11 cellular contexts compared by ENCODE assay signal in genomic region chr4:40305329-40306193, GRCh38. TPM values are rescaled to one million over a fixed set of nuclear protein-coding genes. Genes with fewer than 3 reads are reported as not detected.
DNase-seq lines count a peak whose midpoint lies in the region; ATAC-seq and TF ChIP-seq lines count a peak whose summit lies in the region.
"Had no signal": no experiment of that assay in that cellular context is flagged by ENCODE, and none has a peak within 500 bp of the region (broad histone marks: within the 10 kb centered on the region; RNA-seq: fewer than 3 reads in every experiment).

No MANE protein-coding gene starts in this region.

- peaks cover 78% of the 10 kb centered on the region for H3F3A ChIP-seq in DOHH2 (ENCODE audit: control insufficient read depth, insufficient read depth)

- peak; percentile 44 for TF ChIP-seq CTCF in DOHH2 (IDR thresholded peaks at IDR 0.05; ENCODE audit: low read depth, low read length, poor library complexity, severe bottlenecking)
- TF ChIP-seq CTCF in brain microvascular endothelial cell (IDR thresholded peaks at IDR 0.05; ENCODE audit: low read depth, low read length, missing control alignments) = no peak

- H3K9me3 ChIP-seq in DOHH2 (ENCODE audit: control insufficient read depth, insufficient read depth, low read length) = peaks cover 3% of the 10 kb centered on the region; the same call in 1 of the 2 replicates

- peak overlapping the region; percentile 97 for H3K27ac ChIP-seq in DOHH2 (ENCODE audit: low read depth, low read length)
- no peak overlapping the region for H3K27ac ChIP-seq in brain microvascular endothelial cell
- H3K27ac ChIP-seq: tibial artery had no signal

- peak; percentile 38 for ATAC-seq in GM19467 (IDR thresholded peaks at IDR 0.05; ENCODE audit: unreplicated experiment)
- peak; percentile 49 for ATAC-seq in HG03460 (IDR thresholded peaks at IDR 0.05; ENCODE audit: unreplicated experiment)

- peaks cover 94% of the 10 kb centered on the region for H3K4me1 ChIP-seq in DOHH2 (ENCODE audit: control insufficient read depth, low read length)
- H3K4me1 ChIP-seq: tibial artery had no signal

- H3K4me2 ChIP-seq in DOHH2 (ENCODE audit: low read length) = peak overlapping the region; percentile 71

- H3K79me2 ChIP-seq in DOHH2 (ENCODE audit: control insufficient read depth, low read length) = peaks cover 12% of the 10 kb centered on the region

- no peaks in the 10 kb centered on the region for H3K27me3 Mint-ChIP-seq in activated naive CD8-positive, alpha-beta T cell treated with anti-CD3 and anti-CD28 coated beads for 36 hours

- peaks cover 85% of the 10 kb centered on the region for H3K4me1 Mint-ChIP-seq in activated naive CD8-positive, alpha-beta T cell treated with anti-CD3 and anti-CD28 coated beads for 36 hours

- no peaks in the 10 kb centered on the region for H4K20me1 ChIP-seq in DOHH2 (ENCODE audit: control insufficient read depth, insufficient read depth, low read depth, low read length)

- H3K4me3 ChIP-seq in DOHH2 (ENCODE audit: low read length) (peak overlapping the region; percentile 75), brain microvascular endothelial cell (ENCODE audit: low read depth, low read length) (no peak overlapping the region)
- H3K4me3 ChIP-seq: tibial artery had no signal

- H3K27ac Mint-ChIP-seq in activated naive CD8-positive, alpha-beta T cell treated with anti-CD3 and anti-CD28 coated beads for 36 hours = peak overlapping the region; percentile 93

- peak; percentile 80 for DNase-seq in activated naive CD8-positive, alpha-beta T cell treated with anti-CD3 and anti-CD28 coated beads for 36 hours
- DNase-seq in NCI-H1930 (lab: John Stamatoyannopoulos, UW) (no peak), cerebellum (ENCODE audit: low spot score) (no peak), NOMO-1 treated with DMSO at 0.1 percent for 48 hours (lab: John Stamatoyannopoulos, UW; ENCODE audit: unreplicated experiment) (no peak), brain microvascular endothelial cell (no peak)
- DNase-seq: EL, NCI-H526 had no signal

- peaks cover 13% of the 10 kb centered on the region for H3K36me3 Mint-ChIP-seq in activated naive CD8-positive, alpha-beta T cell treated with anti-CD3 and anti-CD28 coated beads for 36 hours

- H3K4me3 Mint-ChIP-seq in activated naive CD8-positive, alpha-beta T cell treated with anti-CD3 and anti-CD28 coated beads for 36 hours = peak overlapping the region; percentile 49

- H3K36me3 ChIP-seq in DOHH2 (ENCODE audit: control insufficient read depth, low read length) = peaks cover 4% of the 10 kb centered on the region
- no peaks in the 10 kb centered on the region for H3K36me3 ChIP-seq in brain microvascular endothelial cell (replicated peaks)
- H3K36me3 ChIP-seq: tibial artery had no signal

- H3K27me3 ChIP-seq in DOHH2 (ENCODE audit: control insufficient read depth, low read length) (no peaks in the 10 kb centered on the region), brain microvascular endothelial cell (replicated peaks) (no peaks in the 10 kb centered on the region)

- in situ Hi-C loops in brain microvascular endothelial cell (cut with HindIII; ENCODE audit: low pct_ligation_motif_present, low sequenced_read_pairs) = no loop called here

- no peaks in the 10 kb centered on the region for H3K9me2 ChIP-seq in DOHH2 (replicated peaks; ENCODE audit: control insufficient read depth, low read length)

- peaks cover 10% of the 10 kb centered on the region for H3K9me3 Mint-ChIP-seq in activated naive CD8-positive, alpha-beta T cell treated with anti-CD3 and anti-CD28 coated beads for 36 hours

RNA-seq across cellular contexts. Expression of gene CHRNA9, which starts 29.6 kb away (rescaled TPM):
- under 1 TPM in 1 of 2 experiments, not detected in 1; 0.22 TPM for total RNA-seq in activated naive CD8-positive, alpha-beta T cell treated with anti-CD3 and anti-CD28 coated beads for 36 hours
- not detected for total RNA-seq in cerebellum
